ENCODE assay signal across 8 cellular contexts in genomic region chr18:75210274-75211001, GRCh38. TPM values are rescaled to one million over a fixed set of nuclear protein-coding genes. Genes with fewer than 3 reads are reported as not detected.
DNase-seq lines count a peak whose midpoint lies in the region; ATAC-seq, FAIRE-seq and TF ChIP-seq lines count a peak whose summit lies in the region.

TSS of gene TSHZ1 (plus strand) at chr18:75210797. CDS start at chr18:75211877, 1,080 bp downstream.

- peaks cover 52% of the 10 kb centered on the region for H3K36me3 Mint-ChIP-seq in activated naive CD4-positive, alpha-beta T cell treated with anti-CD3 and anti-CD28 coated beads, Interleukin-2, amount 10 ng/mL, durations not matched to agents 7 days and 5 days
- H3K36me3 Mint-ChIP-seq in nephron progenitor cell (ENCODE audit: low read depth) = peaks cover 6% of the 10 kb centered on the region

- CTCF ChIA-PET in activated naive CD4-positive, alpha-beta T cell treated with anti-CD3 and anti-CD28 coated beads, Interleukin-2, amount 10 ng/mL, durations not matched to agents 7 days and 5 days (lab: Charles Lee) = interaction anchor here (1.0 to 1.3 kb wide), 3 partner anchors 34 to 138 kb away, joined by 3 to 4 read pairs (median 4); no protein-coding TSS in a partner anchor

- peaks cover 30% of the 10 kb centered on the region for H3K27me3 Mint-ChIP-seq in activated naive CD4-positive, alpha-beta T cell treated with anti-CD3 and anti-CD28 coated beads, Interleukin-2, amount 10 ng/mL, durations not matched to agents 7 days and 5 days
- H3K27me3 Mint-ChIP-seq in nephron progenitor cell (ENCODE audit: low read depth, poor library complexity) = peaks cover 6% of the 10 kb centered on the region

- peaks cover 55% of the 10 kb centered on the region for H3K27me3 ChIP-seq in H7 (ENCODE audit: control insufficient read depth, insufficient read depth, low read length)
- no peaks in the 10 kb centered on the region for H3K27me3 ChIP-seq in foreskin keratinocyte

- peak; percentile 55 for ATAC-seq in foreskin keratinocyte

- TF ChIP-seq CTCF in foreskin keratinocyte (conservative IDR thresholded peaks at IDR 0.05) (no peak), nephron progenitor cell (IDR thresholded peaks at IDR 0.05) (no peak)

- H3K4me1 ChIP-seq in foreskin keratinocyte = peaks cover 21% of the 10 kb centered on the region

- H3K36me3 ChIP-seq in H7 (replicated peaks; ENCODE audit: control insufficient read depth, insufficient read depth, low read length) = no peaks in the 10 kb centered on the region

- peak within 1 kb of the TSS; percentile 70 for H3K27ac ChIP-seq in foreskin keratinocyte

- H3K4me3 Mint-ChIP-seq in activated naive CD4-positive, alpha-beta T cell treated with anti-CD3 and anti-CD28 coated beads, Interleukin-2, amount 10 ng/mL, durations not matched to agents 7 days and 5 days = peak within 1 kb of the TSS; percentile 99
- H3K4me3 Mint-ChIP-seq in nephron progenitor cell = peak within 1 kb of the TSS; percentile 98

- DNase-seq in GF-D8 (lab: John Stamatoyannopoulos, UW) (peak; percentile 98), H7 (peak; percentile 62), LoVo (ENCODE audit: low spot score) (peak; percentile 79), RPMI7951 (ENCODE audit: low read depth) (peak; percentile 82), foreskin keratinocyte (peak; percentile 71 to 89), nephron progenitor cell (no peak), urothelium cell line (ENCODE audit: low spot score) (peak; percentile 68)
- peak; percentile 80 for DNase-seq in activated naive CD4-positive, alpha-beta T cell treated with anti-CD3 and anti-CD28 coated beads, Interleukin-2, amount 10 ng/mL, durations not matched to agents 7 days and 5 days

- H3K4me3 ChIP-seq in H7 (ENCODE audit: insufficient read depth, low read depth, low read length) = peak within 1 kb of the TSS; percentile 80

- peak; percentile 13 for FAIRE-seq in urothelium cell line (lab: Jason Lieb, UNC)

- H3K4me1 Mint-ChIP-seq in activated naive CD4-positive, alpha-beta T cell treated with anti-CD3 and anti-CD28 coated beads, Interleukin-2, amount 10 ng/mL, durations not matched to agents 7 days and 5 days = peaks cover 69% of the 10 kb centered on the region
- H3K4me1 Mint-ChIP-seq in nephron progenitor cell = peaks cover 67% of the 10 kb centered on the region

- peak within 1 kb of the TSS; percentile 98 for H3K27ac Mint-ChIP-seq in activated naive CD4-positive, alpha-beta T cell treated with anti-CD3 and anti-CD28 coated beads, Interleukin-2, amount 10 ng/mL, durations not matched to agents 7 days and 5 days
- peak within 1 kb of the TSS; percentile 99 for H3K27ac Mint-ChIP-seq in nephron progenitor cell

- H3K9me3 Mint-ChIP-seq in activated naive CD4-positive, alpha-beta T cell treated with anti-CD3 and anti-CD28 coated beads, Interleukin-2, amount 10 ng/mL, durations not matched to agents 7 days and 5 days = no peaks in the 10 kb centered on the region
- H3K9me3 Mint-ChIP-seq in nephron progenitor cell = no peaks in the 10 kb centered on the region

RNA-seq across cellular contexts. Expression of gene TSHZ1, which starts in this region (rescaled TPM):
- 4.6 and 8.2 TPM in 2 replicates for total RNA-seq in H7 (2014; rRNA removed; shearing (Covaris generic))
- 7.6 and 8.4 TPM in 2 replicates for total RNA-seq in RPMI7951 (2014; rRNA removed; shearing (Covaris generic))
- 8.2 and 9.2 TPM in 2 replicates for total RNA-seq in foreskin keratinocyte
- polyA plus RNA-seq in foreskin keratinocyte = 2.5 and 2.9 TPM in 2 replicates
